Comparison of ENCODE assay signal across 9 cellular contexts in genomic region chr17:3961564-3962047, GRCh38. TPM values are rescaled to one million over a fixed set of nuclear protein-coding genes. Genes with fewer than 3 reads are reported as not detected.
A peak's percentile ranks its signal among the peaks of the same experiment; 100 is the strongest.
DNase-seq lines count a peak whose midpoint lies in the region; ATAC-seq and TF ChIP-seq lines count a peak whose summit lies in the region.
"Had no signal": no experiment of that assay in that cellular context is flagged by ENCODE, and none has a peak within 500 bp of the region (broad histone marks: within the 10 kb centered on the region; RNA-seq: fewer than 3 reads in every experiment).

No MANE protein-coding gene starts in this region.

- no TSS peak for BruUV-seq in A673 (replicated peaks; lab: Mats Ljungman, UMichigan)

- no peaks in the 10 kb centered on the region for H3K27me3 Mint-ChIP-seq in T-helper 17 cell

- no peaks in the 10 kb centered on the region for H3K9me3 ChIP-seq in T-helper 17 cell (ENCODE audit: control insufficient read depth, low read length, poor library complexity, severe bottlenecking)
- no peaks in the 10 kb centered on the region for H3K9me3 ChIP-seq in lower lobe of right lung
- H3K9me3 ChIP-seq in A673 (ENCODE audit: low read depth, low read length, poor library complexity, severe bottlenecking) = no peaks in the 10 kb centered on the region

- intact Hi-C loops in lower lobe of right lung (cut with DNase I) = no loop called here
- intact Hi-C loops in dorsolateral prefrontal cortex (cut with DNase I) = no loop called here
- intact Hi-C loops in A673 (cut with micrococcal nuclease; ENCODE audit: unreplicated experiment) = no loop called here

- peak overlapping the region; percentile 31 for H3K27ac ChIP-seq in lower lobe of right lung
- no peak overlapping the region for H3K27ac ChIP-seq in dorsolateral prefrontal cortex
- no peak overlapping the region for H3K27ac ChIP-seq in A673 (ENCODE audit: low read depth, low read length, poor library complexity, severe bottlenecking)
- H3K27ac ChIP-seq: SK-N-MC had no signal

- H3K27ac Mint-ChIP-seq in T-helper 17 cell = peak overlapping the region; percentile 92

- no peak for TF ChIP-seq CTCF in lower lobe of right lung (IDR thresholded peaks at IDR 0.05)
- TF ChIP-seq CTCF in dorsolateral prefrontal cortex (IDR thresholded peaks at IDR 0.05 in 54 of 56, conservative IDR thresholded peaks at IDR 0.05 in 2 of 56; ENCODE audit: low read depth in 1 of 56, partially characterized antibody in 56 of 56) = no peak
- no peak for TF ChIP-seq CTCF in A673 (conservative IDR thresholded peaks at IDR 0.05; ENCODE audit: low read depth, low read length)

- H3K27me3 ChIP-seq in lower lobe of right lung (ENCODE audit: low read depth) (peaks cover 16% of the 10 kb centered on the region), dorsolateral prefrontal cortex (peaks cover 0 to 58% (median 39%) of the 10 kb centered on the region in 45 donors), A673 (replicated peaks; ENCODE audit: insufficient read depth, low read depth, low read length, poor library complexity) (peaks cover 44% of the 10 kb centered on the region)

- CTCF ChIA-PET in A673 (lab: Charles Lee) = no interaction called here

- H3K4me3 Mint-ChIP-seq in T-helper 17 cell = peak overlapping the region; percentile 93

- H3K4me1 ChIP-seq in lower lobe of right lung = peaks cover 59% of the 10 kb centered on the region
- no peaks in the 10 kb centered on the region for H3K4me1 ChIP-seq in A673 (ENCODE audit: insufficient read depth, low read length, poor library complexity, severe bottlenecking)

- H3K4me3 ChIP-seq in lower lobe of right lung = peak overlapping the region; percentile 69
- H3K4me3 ChIP-seq in dorsolateral prefrontal cortex = no peak overlapping the region
- H3K4me3 ChIP-seq in A673 (ENCODE audit: low read depth, low read length, poor library complexity, severe bottlenecking) = no peak overlapping the region
- H3K4me3 ChIP-seq: SK-N-MC had no signal

- H3K36me3 ChIP-seq in lower lobe of right lung (no peaks in the 10 kb centered on the region), A673 (ENCODE audit: insufficient read depth, low read length, poor library complexity, severe bottlenecking) (no peaks in the 10 kb centered on the region)

- H3K36me3 Mint-ChIP-seq in T-helper 17 cell (ENCODE audit: low read depth) = no peaks in the 10 kb centered on the region

- DNase-seq in ELF-1 (ENCODE audit: low read depth, low spot score) = peak; percentile 33
- DNase-seq in T-helper 17 cell = peak in 1 of 3 donors; percentile 19
- no peak for DNase-seq in lower lobe of right lung
- DNase-seq in dorsolateral prefrontal cortex = no peak
- no peak for DNase-seq in A673 (ENCODE audit: low spot score)
- no peak for DNase-seq in stimulated activated CD4-positive, alpha-beta T cell treated with anti-CD3 and anti-CD28 coated beads, Interleukin-4, amount 100 ng/mL, for 4 hours

- H3K4me1 Mint-ChIP-seq in T-helper 17 cell = peaks cover 61% of the 10 kb centered on the region

- POLR2A ChIA-PET in A673 (lab: Charles Lee; ENCODE audit: low non-redundant PET) = no interaction called here

- ATAC-seq in HG02623 (IDR thresholded peaks at IDR 0.05; ENCODE audit: unreplicated experiment) = peak; percentile 30
- ATAC-seq in T-helper 17 cell = peak; percentile 17
- ATAC-seq in lower lobe of right lung = peak in 1 of 2 donors; percentile 5
- no peak for ATAC-seq in GM18909 (IDR thresholded peaks at IDR 0.05; ENCODE audit: poor library complexity, unreplicated experiment)

RNA-seq across cellular contexts. Expression of gene ATP2A3, which starts 2.6 kb away (rescaled TPM):
- total RNA-seq in T-helper 17 cell (100 to 1,000 TPM; 279 to 298 TPM), lower lobe of right lung (45.6 TPM), dorsolateral prefrontal cortex (10 to 100 TPM in 2 of 120 experiments, 1 to 10 TPM in 117, under 1 TPM in 1; 0.79 to 11.5 (median 2.9) TPM), A673 (2021) (0.17 and 0.79 TPM in 2 replicates)

RNA-seq across cellular contexts. Expression of gene P2RX1, which starts 45.3 kb away (rescaled TPM):
- 10 to 100 TPM in 1 of 2 donors, 1 to 10 TPM in 1; 4.2 to 15.0 TPM for total RNA-seq in T-helper 17 cell
- total RNA-seq in lower lobe of right lung = 8.7 TPM
- total RNA-seq in dorsolateral prefrontal cortex = 1 to 10 TPM in 30 of 120 experiments, under 1 TPM in 86, not detected in 4; 0.15 to 2.8 (median 0.69) TPM
- total RNA-seq in A673 (2021) = 0.24 and 0.39 TPM in 2 replicates
